In genomic region chr5:141050622-141051525, GRCh38 we compare ENCODE assay signal across 9 cellular contexts. TPM values are rescaled to one million over a fixed set of nuclear protein-coding genes. Genes with fewer than 3 reads are reported as not detected.
DNase-seq lines count a peak whose midpoint lies in the region; ATAC-seq, FAIRE-seq and TF ChIP-seq lines count a peak whose summit lies in the region.
"Had no signal": no experiment of that assay in that cellular context is flagged by ENCODE, and none has a peak within 500 bp of the region (broad histone marks: within the 10 kb centered on the region; RNA-seq: fewer than 3 reads in every experiment).

Gene PCDHB1, plus strand, starts transcription at chr5:141051374. Its CDS starts 97 bp downstream, at chr5:141051471.

- peaks cover 11% of the 10 kb centered on the region for H3K4me1 Mint-ChIP-seq in CD4-positive, alpha-beta T cell (ENCODE audit: low read depth)
- H3K4me1 Mint-ChIP-seq in nephron progenitor cell: peaks cover 13% of the 10 kb centered on the region

- no peak for TF ChIP-seq POLR2A in H1 (IDR thresholded peaks at IDR 0.05; ENCODE audit: control extremely low read depth in 1 of 2, low read depth in 2 of 2, low read length in 2 of 2)

- no peak within 1 kb of the TSS for H3K4ac ChIP-seq in H1 (replicated peaks; ENCODE audit: insufficient read length, low read depth, low read length)

- intact Hi-C loops in CD4-positive, alpha-beta T cell (cut with DNase I, micrococcal nuclease): no loop called here

- peaks cover 0 to 9% (median 3%) of the 10 kb centered on the region in 4 experiments; a peak in 5 of 7 replicates for H3K4me1 ChIP-seq in H1 (replicated peaks in 1 of 4; ENCODE audit: control insufficient read depth in 3 of 4, insufficient read depth in 4 of 4, low read length in 3 of 4)

- peak within 1 kb of the TSS; percentile 42 to 65 (median 60) for H3K4me3 ChIP-seq in H1 (ENCODE audit: extremely low read depth in 1 of 4, insufficient read depth in 2 of 4, low read depth in 3 of 4, low read length in 4 of 4)

- H2BK15ac ChIP-seq in H1 (ENCODE audit: low read length): no peak within 1 kb of the TSS

- no peaks in the 10 kb centered on the region for H3K79me1 ChIP-seq in H1 (ENCODE audit: low read depth, low read length)

- H3K14ac ChIP-seq in H1 (ENCODE audit: insufficient read length): no peak within 1 kb of the TSS

- WGBS in H1 (ENCODE audit: extremely low coverage in 1 of 2, insufficient coverage in 1 of 2, insufficient read length in 1 of 2, insufficient replicate concordance in 2 of 2, low coverage in 1 of 2, low lambda C conversion rate in 2 of 2, missing lambda C conversion rate in 1 of 2), 2 experiments: 12% methylated on average over 20 of the region's 20 CpGs; no CpG with 5 or more reads in 1 of the 2 experiments

- no peak for DNase-seq in CD4-positive, alpha-beta T cell
- peak; percentile 13 for DNase-seq in NCI-H2196 treated with DMSO at 0.1 percent for 48 hours (lab: John Stamatoyannopoulos, UW; ENCODE audit: unreplicated experiment)
- DNase-seq in H1 (ENCODE audit: low read depth in 1 of 2, low spot score in 2 of 2): no peak
- peak; percentile 16 for DNase-seq in nephron progenitor cell
- DNase-seq in NAMALWA (ENCODE audit: low spot score): no peak
- no peak for DNase-seq in T-helper 1 cell
- DNase-seq in GDM1 (lab: John Stamatoyannopoulos, UW): no peak

- H2BK5ac ChIP-seq in H1 (ENCODE audit: low read depth, low read length): no peak within 1 kb of the TSS

- no peak within 1 kb of the TSS for H2BK12ac ChIP-seq in H1 (ENCODE audit: low read depth, low read length)

- no peak within 1 kb of the TSS for H3K9ac ChIP-seq in H1 (replicated peaks in 1 of 4; ENCODE audit: extremely low read depth in 1 of 4, low read depth in 3 of 4, low read length in 3 of 4)

- no peak within 1 kb of the TSS for H3K27ac Mint-ChIP-seq in CD4-positive, alpha-beta T cell
- no peak within 1 kb of the TSS for H3K27ac Mint-ChIP-seq in nephron progenitor cell

- peaks cover 63% of the 10 kb centered on the region for H3K27me3 Mint-ChIP-seq in CD4-positive, alpha-beta T cell
- H3K27me3 Mint-ChIP-seq in nephron progenitor cell (ENCODE audit: low read depth, poor library complexity): peaks cover 58% of the 10 kb centered on the region

- H4K91ac ChIP-seq in H1 (replicated peaks; ENCODE audit: insufficient read length, low read length): no peak within 1 kb of the TSS

- H3K56ac ChIP-seq in H1 (replicated peaks; ENCODE audit: insufficient read length, low read depth, low read length): no peak within 1 kb of the TSS

- no peak within 1 kb of the TSS for H3K18ac ChIP-seq in H1 (ENCODE audit: extremely low read depth, low read length)

- H3K36me3 ChIP-seq in H1 (ENCODE audit: control insufficient read depth in 2 of 4, insufficient read depth in 4 of 4, low read length in 3 of 4): no peaks in the 10 kb centered on the region

- ATAC-seq in CD4-positive, alpha-beta T cell (ENCODE audit: poor library complexity): no peak
- no peak for ATAC-seq in GM18867 (IDR thresholded peaks at IDR 0.05; ENCODE audit: unreplicated experiment)

- no peaks in the 10 kb centered on the region for H3K79me2 ChIP-seq in H1 (ENCODE audit: control insufficient read depth in 1 of 2, insufficient read depth in 2 of 2, low read length in 2 of 2)

- H3K23ac ChIP-seq in H1 (ENCODE audit: insufficient read length): no peak within 1 kb of the TSS

- POLR2A ChIA-PET in CD4-positive, alpha-beta T cell (lab: Charles Lee): no interaction called here
- POLR2A ChIA-PET in H1 (lab: Charles Lee; ENCODE audit: partially characterized antibody): interaction anchor here (0.6 to 3.2 kb wide), 6 partner anchors 10 to 189 kb away, joined by 4 to 11 read pairs (median 4); partner anchors contain the start of genes PCDHA11, PCDHAC1 and PCDHB2

- no peak within 1 kb of the TSS; the same call in 1 of the 2 replicates for H2BK20ac ChIP-seq in H1 (ENCODE audit: low read length)

- H3K9me3 Mint-ChIP-seq in CD4-positive, alpha-beta T cell: peaks cover 3% of the 10 kb centered on the region
- peaks cover 6% of the 10 kb centered on the region for H3K9me3 Mint-ChIP-seq in nephron progenitor cell

- H3K23me2 ChIP-seq in H1 (ENCODE audit: low read depth, low read length): peaks cover 11% of the 10 kb centered on the region; the same call in 1 of the 2 replicates

- H4K5ac ChIP-seq in H1 (ENCODE audit: insufficient read length, low read depth, low read length): no peak within 1 kb of the TSS

- TF ChIP-seq EP300 in H1 (IDR thresholded peaks at IDR 0.05; ENCODE audit: borderline replicate concordance in 1 of 2, low read depth in 2 of 2, low read length in 2 of 2): no peak

- no peak for TF ChIP-seq CTCF in CD4-positive, alpha-beta T cell (IDR thresholded peaks at IDR 0.05)
- no peak for TF ChIP-seq CTCF in H1 (IDR thresholded peaks at IDR 0.05; ENCODE audit: control extremely low read depth in 1 of 3, insufficient read depth in 1 of 3, low read depth in 1 of 3, low read length in 3 of 3)
- no peak for TF ChIP-seq CTCF in nephron progenitor cell (IDR thresholded peaks at IDR 0.05)

- no peaks in the 10 kb centered on the region for H4K20me1 ChIP-seq in H1 (replicated peaks in 1 of 2; ENCODE audit: control insufficient read depth in 1 of 2, insufficient read depth in 2 of 2, low read length in 2 of 2)

- CTCF ChIA-PET in CD4-positive, alpha-beta T cell (lab: Charles Lee): no interaction called here
- CTCF ChIA-PET in H1 (lab: Charles Lee; ENCODE audit: partially characterized antibody): interaction anchor here (0.6 to 5.6 kb wide), 18 partner anchors 9 to 264 kb away, joined by 3 to 36 read pairs (median 5); partner anchors contain the start of genes PCDHA10, PCDHA11, PCDHA12 and PCDHA13

- peak within 1 kb of the TSS; percentile 89 for H2AFZ ChIP-seq in H1 (ENCODE audit: low read length)

- peaks cover 4% of the 10 kb centered on the region for H3K9me3 ChIP-seq in CD4-positive, alpha-beta T cell (ENCODE audit: control insufficient read depth, low read length)
- H3K9me3 ChIP-seq in H1 (ENCODE audit: insufficient read depth in 2 of 2, low read depth in 1 of 2, low read length in 1 of 2): no peaks in the 10 kb centered on the region

- H3K36me3 Mint-ChIP-seq in CD4-positive, alpha-beta T cell (ENCODE audit: low read depth): no peaks in the 10 kb centered on the region
- H3K36me3 Mint-ChIP-seq in nephron progenitor cell (ENCODE audit: low read depth): no peaks in the 10 kb centered on the region

- H3K4me2 ChIP-seq in H1 (ENCODE audit: insufficient read depth in 1 of 2, low read depth in 2 of 2, low read length in 2 of 2): peak within 1 kb of the TSS; percentile 82 to 93

- no peak within 1 kb of the TSS for H2AK5ac ChIP-seq in H1 (ENCODE audit: low read depth, low read length)

- H3K27me3 ChIP-seq in CD4-positive, alpha-beta T cell (ENCODE audit: control insufficient read depth, insufficient read depth, low read length): peaks cover 33% of the 10 kb centered on the region
- H3K27me3 ChIP-seq in H1 (replicated peaks in 1 of 4; ENCODE audit: control insufficient read depth in 3 of 4, extremely low read depth in 1 of 4, insufficient read depth in 3 of 4, low read length in 3 of 4): peaks cover 0 to 14% (median 11%) of the 10 kb centered on the region in 4 experiments; a peak in 6 of 7 replicates

- no peak within 1 kb of the TSS for H4K8ac ChIP-seq in H1 (ENCODE audit: extremely low read depth, insufficient read depth, low read length)

- FAIRE-seq in H1 (lab: Jason Lieb, UNC): peak; percentile 90

- peak within 1 kb of the TSS; percentile 55 for H3K4me3 Mint-ChIP-seq in CD4-positive, alpha-beta T cell
- peak within 1 kb of the TSS; percentile 90 for H3K4me3 Mint-ChIP-seq in nephron progenitor cell

- no peak within 1 kb of the TSS for H3K27ac ChIP-seq in CD4-positive, alpha-beta T cell (ENCODE audit: low read depth, low read length)
- H3K27ac ChIP-seq in H1 (ENCODE audit: low read depth, low read length): no peak within 1 kb of the TSS

- no peak within 1 kb of the TSS for H2BK120ac ChIP-seq in H1 (replicated peaks; ENCODE audit: low read depth, low read length)

- TF ChIP-seq RAD21 in H1 (IDR thresholded peaks at IDR 0.05 in 1 of 2, conservative IDR thresholded peaks at IDR 0.05 in 1 of 2; ENCODE audit: low read depth in 2 of 2, low read length in 2 of 2): no peak

TF ChIP-seq in H1, 55 proteins besides CTCF, POLR2A, EP300 and RAD21 (continues in another document):
- TF ChIP-seq KDM5A (IDR thresholded peaks at IDR 0.05; ENCODE audit: low read length) (no peak), EGR1 (IDR thresholded peaks at IDR 0.05; ENCODE audit: borderline replicate concordance, low read depth, low read length) (no peak)

RNA-seq across cellular contexts. Expression of gene PCDHB1, which starts in this region (rescaled TPM):
- total RNA-seq in CD4-positive, alpha-beta T cell: not detected
- total RNA-seq in H1 (2021; fragmentation: NEBNext Ultra II Directional; extraction: Animal tissue kit (Norgen Biotek cat#: 25700)): 0.04 and 0.08 TPM in 2 replicates
- polyA plus RNA-seq in H1 (2011; rRNA removed): 0.03 and 0.05 TPM in 2 replicates
- polyA plus RNA-seq in H1 (2011; cell fraction: cytosol; rRNA removed): 0.08 TPM
- polyA plus RNA-seq in H1 (2011; cell fraction: nucleus; rRNA removed): 0.10 TPM
- 0.01 to 0.05 TPM (median 0.04 TPM) in 3 of 4 replicates, not detected in the other for polyA plus RNA-seq in H1 (2012, experiment 1 of 2)
- not detected for polyA plus RNA-seq in H1 (2012, experiment 2 of 2)
- 0.06 TPM for polyA plus RNA-seq in H1 (2013, experiment 1 of 2)
- 0.06 TPM for polyA plus RNA-seq in H1 (2013, experiment 2 of 2)
- 0.17 and 0.35 TPM in 2 replicates for polyA minus RNA-seq in H1 (2011; rRNA and poly(A)+ RNA removed)
- not detected for polyA minus RNA-seq in H1 (2011; cell fraction: cytosol; rRNA and poly(A)+ RNA removed)
- polyA minus RNA-seq in H1 (2011; cell fraction: nucleus; rRNA and poly(A)+ RNA removed): 0.40 TPM
- total RNA-seq: HT1080 had no signal

Comparison
In these comparisons a context has a peak if more than half of its experiments do, and no peak if none do; other contexts are left out.
1. DNase-seq: peak in NCI-H2196 treated with DMSO at 0.1 percent for 48 hours (single experiment) and nephron progenitor cell (single experiment); none in CD4-positive, alpha-beta T cell (0 of 10), H1 (0 of 2), NAMALWA (single experiment), T-helper 1 cell (0 of 5) and GDM1 (single experiment).